ENCODE assay signal across 23 cellular contexts in the genomic region with DNA sequence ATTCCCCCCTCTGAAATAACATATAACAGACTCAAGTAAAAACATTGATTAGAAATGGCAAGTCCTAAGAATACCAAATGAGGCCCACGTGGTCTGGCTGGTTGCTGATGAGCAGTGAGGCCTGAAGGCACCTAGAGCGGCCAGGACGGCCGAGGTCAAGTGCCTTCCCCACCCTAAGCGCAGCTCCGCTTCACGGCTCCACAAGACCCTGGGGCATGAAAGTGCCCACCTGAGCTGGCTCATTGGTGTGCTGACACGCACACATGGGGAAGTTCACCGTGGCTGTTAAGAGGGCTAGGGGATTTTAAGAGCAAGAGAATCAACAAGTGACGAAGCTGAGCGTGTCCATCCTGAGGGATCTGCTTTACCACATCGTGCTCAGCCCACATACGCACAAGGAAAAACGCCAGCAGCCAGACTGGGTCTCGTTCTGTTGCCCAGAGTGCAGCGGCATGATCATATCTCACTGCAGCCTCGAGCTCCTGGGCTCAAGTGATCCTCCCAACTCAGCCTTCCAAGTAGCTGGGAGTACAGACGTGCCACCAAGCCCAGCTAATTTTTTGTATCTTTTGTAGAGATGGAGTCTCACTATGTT.
"Had no signal": no experiment of that assay in that cellular context is flagged by ENCODE, and none has a peak within 500 bp of the region (broad histone marks: within the 10 kb centered on the region; RNA-seq: fewer than 3 reads in every experiment).

No MANE protein-coding gene starts in this region.

- DNase-seq: activated CD4-positive, alpha-beta T cell treated with anti-CD3 and anti-CD28 coated beads for 4 hours; activated CD4-positive, alpha-beta T cell treated with anti-CD3 and anti-CD28 coated beads, Interleukin-2, amount 50 U/mL, for 4 hours; activated T-cell treated with anti-CD3 and anti-CD28 coated beads, Interleukin-2, amount 50 U/mL, for 4 hours; body of pancreas; cerebellar nuclear complex; foreskin melanocyte; nucleus accumbens; right cardiac atrium; stimulated activated CD4-positive, alpha-beta T cell treated with anti-CD3 and anti-CD28 coated beads, Interleukin-2, amount 100 ng/mL, for 48 hours; stimulated activated naive CD8-positive, alpha-beta T cell treated with anti-CD3 and anti-CD28 coated beads, Interleukin-15, Interleukin-2, amounts not matched to agents 100 U/mL and 50 U/mL, for 24 hours; T-helper 9 cell; testis; trophoblast cell had no signal

- H3K27ac ChIP-seq: cardiac muscle cell, coronary artery, esophagus muscularis mucosa, left lung, parathyroid adenoma, testis, VCaP had no signal

- H3K4me1 ChIP-seq: esophagus muscularis mucosa, left lung, parathyroid adenoma, testis had no signal

- H3K4me3 Mint-ChIP-seq: activated T-cell treated with anti-CD3 and anti-CD28 coated beads, Interleukin-2, amount 50 U/mL, for 4 hours; nephron had no signal

- H3K9ac ChIP-seq: parathyroid adenoma had no signal

- H3K79me2 ChIP-seq: parathyroid adenoma had no signal

- H3K9me3 Mint-ChIP-seq: activated naive CD4-positive, alpha-beta T cell treated with anti-CD3 and anti-CD28 coated beads, Interleukin-2, amount 50 U/mL, for 72 hours; activated T-cell treated with anti-CD3 and anti-CD28 coated beads, Interleukin-2, amount 50 U/mL, for 4 hours; activated T-helper 2 cell treated with anti-CD3 and anti-CD28 coated beads, Interferon-gamma antibody, Interleukin-2, Interleukin-4, amounts not matched to agents 10 μg/mL and 5 μg/mL and 100 μg/mL, durations not matched to agents 14 hours and 24 hours and 36 hours; nephron had no signal

- H2AFZ ChIP-seq: parathyroid adenoma had no signal

- H3K9me3 ChIP-seq: body of pancreas, esophagus muscularis mucosa, left lung, testis had no signal

- H3K4me3 ChIP-seq: body of pancreas, cardiac muscle cell, coronary artery, esophagus muscularis mucosa, left lung, lung, testis had no signal

- H3K27me3 ChIP-seq: body of pancreas, cardiac muscle cell, esophagus muscularis mucosa, left lung, testis had no signal

- ATAC-seq: activated naive CD4-positive, alpha-beta T cell treated with anti-CD3 and anti-CD28 coated beads, Interleukin-2, amount 50 U/mL, for 72 hours; activated T-cell treated with anti-CD3 and anti-CD28 coated beads, Interleukin-2, amount 50 U/mL, for 4 hours; stimulated activated naive CD8-positive, alpha-beta T cell treated with anti-CD3 and anti-CD28 coated beads, Interleukin-15, Interleukin-2, amounts not matched to agents 100 U/mL and 50 U/mL, for 24 hours had no signal

- H3K27ac Mint-ChIP-seq: activated T-helper 2 cell treated with anti-CD3 and anti-CD28 coated beads, Interferon-gamma antibody, Interleukin-2, Interleukin-4, amounts not matched to agents 10 μg/mL and 5 μg/mL and 100 μg/mL, durations not matched to agents 14 hours and 24 hours and 36 hours had no signal
